10 cellular contexts compared by ENCODE assay signal in the genomic region with DNA sequence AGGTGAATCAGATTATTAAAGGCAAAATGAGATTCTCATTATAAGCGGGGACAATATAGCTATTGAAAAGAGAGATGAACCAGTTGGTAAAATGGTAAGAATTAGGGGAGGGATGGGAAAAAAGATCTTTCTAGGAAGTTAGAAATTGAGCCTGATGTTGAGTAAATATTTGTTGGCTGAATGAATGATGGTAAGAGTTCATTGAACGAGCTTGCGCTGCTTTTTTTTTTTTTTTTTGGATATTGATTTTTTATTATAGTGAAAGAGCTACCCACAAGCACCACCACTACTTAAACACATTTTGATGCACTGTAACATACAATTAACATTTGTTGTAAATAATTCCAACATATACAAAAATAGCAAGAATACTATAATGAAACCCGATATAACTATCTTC. TPM values are rescaled to one million over a fixed set of nuclear protein-coding genes. Genes with fewer than 3 reads are reported as not detected.
A peak's percentile ranks its signal among the peaks of the same experiment; 100 is the strongest.
DNase-seq lines count a peak whose midpoint lies in the region; ATAC-seq, FAIRE-seq and TF ChIP-seq lines count a peak whose summit lies in the region.
"Had no signal": no experiment of that assay in that cellular context is flagged by ENCODE, and none has a peak within 500 bp of the region (broad histone marks: within the 10 kb centered on the region; RNA-seq: fewer than 3 reads in every experiment).

No MANE protein-coding gene starts in this region.

- no peaks in the 10 kb centered on the region for H3K27me3 Mint-ChIP-seq in CD4-positive, alpha-beta T cell
- peaks cover 8% of the 10 kb centered on the region for H3K27me3 Mint-ChIP-seq in neural progenitor cell (ENCODE audit: insufficient read depth, low read depth)

- TF ChIP-seq POLR2A in H54 (IDR thresholded peaks at IDR 0.05; ENCODE audit: low read depth, low read length) (no peak), Peyer's patch (IDR thresholded peaks at IDR 0.05) (no peak)

- 100% methylated on average over 4 of the region's 4 CpGs for WGBS in mammary epithelial cell (ENCODE audit: low coverage, missing lambda C conversion rate)

- H3K9me3 ChIP-seq in CD4-positive, alpha-beta T cell (ENCODE audit: control insufficient read depth, low read length): no peaks in the 10 kb centered on the region
- H3K9me3 ChIP-seq in mammary epithelial cell (replicated peaks; ENCODE audit: insufficient read depth, low read length): no peaks in the 10 kb centered on the region
- H3K9me3 ChIP-seq in neural progenitor cell (ENCODE audit: low read depth): no peaks in the 10 kb centered on the region
- no peaks in the 10 kb centered on the region for H3K9me3 ChIP-seq in Peyer's patch

- in situ Hi-C loops in mammary epithelial cell (cut with MboI; ENCODE audit: low sequenced_read_pairs in 2 of 2): no loop called here

- H2AFZ ChIP-seq in KMS-11 (ENCODE audit: low read depth): no peak overlapping the region
- H2AFZ ChIP-seq in mammary epithelial cell (ENCODE audit: low read depth, low read length): peak overlapping the region; percentile 85
- H2AFZ ChIP-seq in neural progenitor cell (replicated peaks): no peak overlapping the region

- no peak overlapping the region for H3K4me3 ChIP-seq in KMS-11 (IDR thresholded peaks at IDR 0.05; ENCODE audit: insufficient read depth, low read depth, low read length)
- H3K4me3 ChIP-seq in mammary epithelial cell (replicated peaks in 1 of 3; ENCODE audit: insufficient read depth in 1 of 3, low read depth in 2 of 3, low read length in 3 of 3): no peak overlapping the region
- H3K4me3 ChIP-seq in neural progenitor cell: peak overlapping the region; percentile 90
- H3K4me3 ChIP-seq in Peyer's patch: no peak overlapping the region

- H3K9ac ChIP-seq in KMS-11: no peak overlapping the region
- H3K9ac ChIP-seq in mammary epithelial cell (ENCODE audit: insufficient read depth, low read length): no peak overlapping the region
- H3K9ac ChIP-seq in neural progenitor cell: no peak overlapping the region

- H3K36me3 Mint-ChIP-seq in CD4-positive, alpha-beta T cell (ENCODE audit: low read depth): peaks cover 4% of the 10 kb centered on the region
- no peaks in the 10 kb centered on the region for H3K36me3 Mint-ChIP-seq in neural progenitor cell

- H3K79me2 ChIP-seq in KMS-11 (ENCODE audit: insufficient read depth, low read depth): peaks cover 30% of the 10 kb centered on the region
- peaks cover 39% of the 10 kb centered on the region for H3K79me2 ChIP-seq in mammary epithelial cell (ENCODE audit: insufficient read depth, low read length)
- peaks cover 31% of the 10 kb centered on the region for H3K79me2 ChIP-seq in neural progenitor cell (ENCODE audit: low read depth)

- H3K4me1 ChIP-seq in KMS-11 (ENCODE audit: low read depth, poor library complexity, severe bottlenecking) (peaks cover 24% of the 10 kb centered on the region), mammary epithelial cell (ENCODE audit: insufficient read depth, low read length) (peaks cover 8% of the 10 kb centered on the region), neural progenitor cell (peaks cover 7% of the 10 kb centered on the region), Peyer's patch (peaks cover 0 to 28% (median 6%) of the 10 kb centered on the region in 4 donors)

- no peak overlapping the region for H3K27ac ChIP-seq in CD4-positive, alpha-beta T cell (ENCODE audit: low read depth, low read length)
- H3K27ac ChIP-seq in KMS-11: no peak overlapping the region
- no peak overlapping the region for H3K27ac ChIP-seq in mammary epithelial cell (ENCODE audit: insufficient read depth, low read depth, low read length)
- no peak overlapping the region for H3K27ac ChIP-seq in neural progenitor cell
- peak overlapping the region in 2 of 4 donors; percentile 87 to 97 for H3K27ac ChIP-seq in Peyer's patch

- H3K9me3 Mint-ChIP-seq in CD4-positive, alpha-beta T cell: no peaks in the 10 kb centered on the region
- H3K9me3 Mint-ChIP-seq in neural progenitor cell: peaks cover 10% of the 10 kb centered on the region

- H4K20me1 ChIP-seq in KMS-11 (ENCODE audit: insufficient read depth) (no peaks in the 10 kb centered on the region), mammary epithelial cell (ENCODE audit: insufficient read depth, low read length) (no peaks in the 10 kb centered on the region), neural progenitor cell (ENCODE audit: low read depth) (peaks cover 13% of the 10 kb centered on the region)

- H3K4me2 ChIP-seq in KMS-11 (peak overlapping the region; percentile 52), mammary epithelial cell (ENCODE audit: insufficient read depth, low read depth, low read length) (no peak overlapping the region), neural progenitor cell (peak overlapping the region; percentile 93)

- no peak for DNase-seq in CD4-positive, alpha-beta T cell
- DNase-seq in mammary epithelial cell (no peak), neural progenitor cell (ENCODE audit: low spot score) (no peak), NCI-H345 treated with DMSO at 0.1 percent for 48 hours (lab: John Stamatoyannopoulos, UW; ENCODE audit: unreplicated experiment) (no peak), H54 (ENCODE audit: insufficient read length, low spot score) (no peak), Peyer's patch (no peak), iPS-NIHi7 (ENCODE audit: extremely low spot score) (no peak)
- DNase-seq: right cardiac atrium had no signal

- peak overlapping the region; percentile 83 for H3K27ac Mint-ChIP-seq in CD4-positive, alpha-beta T cell
- no peak overlapping the region for H3K27ac Mint-ChIP-seq in neural progenitor cell

- CTCF ChIA-PET in CD4-positive, alpha-beta T cell (lab: Charles Lee): interaction anchor here (0.6 to 3.7 kb wide), 8 partner anchors 14 to 283 kb away, joined by 3 to 16 read pairs (median 10); partner anchors contain the start of gene DNTTIP2
- CTCF ChIA-PET in mammary epithelial cell (lab: Charles Lee; ENCODE audit: low non-redundant PET): no interaction called here

- FAIRE-seq in H54 (lab: Jason Lieb, UNC): no peak
- FAIRE-seq: endometrium had no signal

- peaks cover 7% of the 10 kb centered on the region for H3F3A ChIP-seq in neural progenitor cell (ENCODE audit: low read depth)

- dilution Hi-C loops in mammary epithelial cell (cut with HindIII; ENCODE audit: low sequenced_read_pairs): no loop called here

- H3K4me1 Mint-ChIP-seq in CD4-positive, alpha-beta T cell (ENCODE audit: low read depth): peaks cover 35% of the 10 kb centered on the region
- H3K4me1 Mint-ChIP-seq in neural progenitor cell: peaks cover 10% of the 10 kb centered on the region

- POLR2A ChIA-PET in CD4-positive, alpha-beta T cell (lab: Charles Lee): interaction anchor here (0.8 to 3.8 kb wide), 10 partner anchors 13 to 1079 kb away, joined by 3 to 50 read pairs (median 4); partner anchors contain the start of genes DNTTIP2, DR1 and RPL5

- TF ChIP-seq CTCF in CD4-positive, alpha-beta T cell (IDR thresholded peaks at IDR 0.05): no peak
- TF ChIP-seq CTCF in KMS-11 (conservative IDR thresholded peaks at IDR 0.05; ENCODE audit: low read depth, low read length): no peak
- TF ChIP-seq CTCF in mammary epithelial cell (conservative IDR thresholded peaks at IDR 0.05 in 1 of 2, IDR thresholded peaks at IDR 0.05 in 1 of 2; ENCODE audit: extremely low read depth in 1 of 2, insufficient read depth in 1 of 2, low read depth in 1 of 2, low read length in 2 of 2): no peak
- TF ChIP-seq CTCF in neural progenitor cell (IDR thresholded peaks at IDR 0.05): no peak
- TF ChIP-seq CTCF in Peyer's patch (IDR thresholded peaks at IDR 0.05): no peak

- intact Hi-C loops in CD4-positive, alpha-beta T cell (cut with DNase I, micrococcal nuclease): no loop called here
- intact Hi-C loops in mammary epithelial cell (cut with micrococcal nuclease): no loop called here

- peak overlapping the region; percentile 83 for H3K4me3 Mint-ChIP-seq in CD4-positive, alpha-beta T cell
- H3K4me3 Mint-ChIP-seq in neural progenitor cell: peak overlapping the region; percentile 84

- no peaks in the 10 kb centered on the region for H3K27me3 ChIP-seq in CD4-positive, alpha-beta T cell (ENCODE audit: control insufficient read depth, insufficient read depth, low read length)
- H3K27me3 ChIP-seq in KMS-11 (ENCODE audit: insufficient read depth, low read depth): no peaks in the 10 kb centered on the region
- no peaks in the 10 kb centered on the region for H3K27me3 ChIP-seq in mammary epithelial cell (ENCODE audit: insufficient read depth, low read length)
- H3K27me3 ChIP-seq in neural progenitor cell: peaks cover 11% of the 10 kb centered on the region
- H3K27me3 ChIP-seq in Peyer's patch: no peaks in the 10 kb centered on the region

- H3K36me3 ChIP-seq in KMS-11 (ENCODE audit: insufficient read depth) (no peaks in the 10 kb centered on the region), mammary epithelial cell (ENCODE audit: insufficient read depth, low read length) (no peaks in the 10 kb centered on the region), neural progenitor cell (no peaks in the 10 kb centered on the region), Peyer's patch (no peaks in the 10 kb centered on the region)

- no peak for ATAC-seq in CD4-positive, alpha-beta T cell (ENCODE audit: poor library complexity)

- BruUV-seq in mammary epithelial cell (replicated peaks; lab: Mats Ljungman, UMichigan): no TSS peak

RNA-seq across cellular contexts. Expression of gene GCLM, which starts 1.1 kb away (rescaled TPM):
- 1 to 10 TPM; 6.1 to 6.8 TPM for total RNA-seq in CD4-positive, alpha-beta T cell
- 100 to 1,000 TPM in 1 of 2 donors, 10 to 100 TPM in 1; 96.5 to 129 TPM for total RNA-seq in mammary epithelial cell
- polyA plus RNA-seq in mammary epithelial cell: 108 TPM
- 123 TPM for polyA minus RNA-seq in mammary epithelial cell
- 3.7 and 4.8 TPM in 2 replicates for total RNA-seq in neural progenitor cell (ENCODE audit: low replicate concordance)
- total RNA-seq in Peyer's patch: 10 to 100 TPM; 14.0 to 56.2 (median 17.9) TPM

RNA-seq across cellular contexts. Expression of gene DNTTIP2, which starts 31.3 kb away (rescaled TPM):
- 100 to 1,000 TPM; 110 to 120 TPM for total RNA-seq in CD4-positive, alpha-beta T cell
- total RNA-seq in mammary epithelial cell: 10 to 100 TPM; 40.5 to 74.9 TPM
- 22.1 TPM for polyA plus RNA-seq in mammary epithelial cell
- 12.2 TPM for polyA minus RNA-seq in mammary epithelial cell
- total RNA-seq in neural progenitor cell (ENCODE audit: low replicate concordance): 36.1 and 62.5 TPM in 2 replicates
- total RNA-seq in Peyer's patch: 10 to 100 TPM; 15.7 to 52.8 (median 37.4) TPM
